2 cellular contexts compared by ENCODE assay signal in the genomic region with DNA sequence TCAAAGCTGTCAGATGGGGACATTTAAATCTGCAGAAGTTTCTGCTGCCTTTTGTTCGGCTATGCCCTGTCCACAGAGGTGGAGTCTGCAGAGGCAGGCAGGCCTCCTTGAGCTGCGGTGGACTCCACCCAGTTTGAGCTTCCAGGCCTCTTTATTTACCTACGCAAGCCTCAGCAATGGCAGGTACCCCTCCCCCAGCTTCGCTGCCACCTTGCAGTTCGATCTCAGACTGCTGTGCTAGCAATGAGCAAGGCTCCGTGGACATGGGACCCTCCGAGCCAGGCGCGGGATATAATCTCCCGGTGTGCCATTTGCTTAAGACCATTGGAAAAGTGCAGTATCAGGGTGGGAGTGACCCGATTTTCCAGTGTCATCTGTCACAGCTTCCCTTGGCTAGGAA.
"Had no signal": no experiment of that assay in that cellular context is flagged by ENCODE, and none has a peak within 500 bp of the region (broad histone marks: within the 10 kb centered on the region; RNA-seq: fewer than 3 reads in every experiment).

No MANE protein-coding gene starts in this region.

- DNase-seq: IMR-90, KG1 had no signal
